In the genomic region with DNA sequence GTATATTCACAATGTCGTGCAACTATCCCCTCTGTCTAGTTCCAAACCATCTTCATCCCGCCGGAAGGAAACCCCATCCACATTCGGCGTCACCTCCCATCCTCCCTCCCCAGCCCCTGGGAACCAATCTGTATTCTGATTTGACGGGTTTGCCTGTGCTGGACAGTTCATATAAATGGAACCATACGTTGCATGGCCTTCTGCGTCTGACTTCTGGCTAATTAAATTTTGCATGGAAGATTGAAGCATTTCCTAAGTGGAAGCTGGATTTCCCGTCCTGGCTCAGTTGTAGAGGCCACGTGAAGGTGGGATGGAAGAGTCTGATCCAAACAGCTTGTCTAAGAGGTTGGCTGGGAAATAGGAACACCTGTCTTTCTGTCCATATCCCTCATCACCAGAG, we compare ENCODE assay signal across 1 cellular context.
TF ChIP-seq lines count a peak whose summit lies in the region.

No MANE protein-coding gene starts in this region.

TF ChIP-seq in SK-N-SH, 30 proteins besides CTCF, POLR2A, EP300 and RAD21 (continued from another document):
- TF ChIP-seq, protein P1, sequence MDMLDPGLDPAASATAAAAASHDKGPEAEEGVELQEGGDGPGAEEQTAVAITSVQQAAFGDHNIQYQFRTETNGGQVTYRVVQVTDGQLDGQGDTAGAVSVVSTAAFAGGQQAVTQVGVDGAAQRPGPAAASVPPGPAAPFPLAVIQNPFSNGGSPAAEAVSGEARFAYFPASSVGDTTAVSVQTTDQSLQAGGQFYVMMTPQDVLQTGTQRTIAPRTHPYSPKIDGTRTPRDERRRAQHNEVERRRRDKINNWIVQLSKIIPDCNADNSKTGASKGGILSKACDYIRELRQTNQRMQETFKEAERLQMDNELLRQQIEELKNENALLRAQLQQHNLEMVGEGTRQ (IDR thresholded peaks at IDR 0.05; ENCODE audit: borderline replicate concordance, low read depth, low read length) = no peak
- no peak for TF ChIP-seq FOSL2 (IDR thresholded peaks at IDR 0.05; ENCODE audit: borderline replicate concordance, low read depth)
- TF ChIP-seq, protein P2, sequence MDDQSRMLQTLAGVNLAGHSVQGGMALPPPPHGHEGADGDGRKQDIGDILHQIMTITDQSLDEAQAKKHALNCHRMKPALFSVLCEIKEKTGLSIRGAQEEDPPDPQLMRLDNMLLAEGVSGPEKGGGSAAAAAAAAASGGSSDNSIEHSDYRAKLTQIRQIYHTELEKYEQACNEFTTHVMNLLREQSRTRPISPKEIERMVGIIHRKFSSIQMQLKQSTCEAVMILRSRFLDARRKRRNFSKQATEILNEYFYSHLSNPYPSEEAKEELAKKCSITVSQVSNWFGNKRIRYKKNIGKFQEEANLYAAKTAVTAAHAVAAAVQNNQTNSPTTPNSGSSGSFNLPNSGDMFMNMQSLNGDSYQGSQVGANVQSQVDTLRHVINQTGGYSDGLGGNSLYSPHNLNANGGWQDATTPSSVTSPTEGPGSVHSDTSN (IDR thresholded peaks at IDR 0.05) = no peak
- 0 out of 2 replicates have a peak, but pooled peaks have one; percentile 23 for TF ChIP-seq RCOR1 (IDR thresholded peaks at IDR 0.05; ENCODE audit: low read length)
- no peak for TF ChIP-seq YY1 (IDR thresholded peaks at IDR 0.05; ENCODE audit: low read depth)
- TF ChIP-seq GATA2 (CRISPR knock-in tag; IDR thresholded peaks at IDR 0.05) = no peak
- no peak for TF ChIP-seq GABPA (IDR thresholded peaks at IDR 0.05; ENCODE audit: low read depth)
- TF ChIP-seq, protein P3, sequence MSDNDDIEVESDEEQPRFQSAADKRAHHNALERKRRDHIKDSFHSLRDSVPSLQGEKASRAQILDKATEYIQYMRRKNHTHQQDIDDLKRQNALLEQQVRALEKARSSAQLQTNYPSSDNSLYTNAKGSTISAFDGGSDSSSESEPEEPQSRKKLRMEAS (IDR thresholded peaks at IDR 0.05; ENCODE audit: low read depth) = no peak
- TF ChIP-seq RXRA (IDR thresholded peaks at IDR 0.05; ENCODE audit: borderline replicate concordance, low read depth) = no peak
- TF ChIP-seq ELF1 (IDR thresholded peaks at IDR 0.05) = no peak
- TF ChIP-seq JUND (IDR thresholded peaks at IDR 0.05) = no peak
- TF ChIP-seq POLR2AphosphoS5 (IDR thresholded peaks at IDR 0.05; ENCODE audit: low read depth, low read length) = no peak
- TF ChIP-seq TEAD4 (IDR thresholded peaks at IDR 0.05; ENCODE audit: borderline replicate concordance, insufficient read depth) = no peak
- TF ChIP-seq, protein P4, sequence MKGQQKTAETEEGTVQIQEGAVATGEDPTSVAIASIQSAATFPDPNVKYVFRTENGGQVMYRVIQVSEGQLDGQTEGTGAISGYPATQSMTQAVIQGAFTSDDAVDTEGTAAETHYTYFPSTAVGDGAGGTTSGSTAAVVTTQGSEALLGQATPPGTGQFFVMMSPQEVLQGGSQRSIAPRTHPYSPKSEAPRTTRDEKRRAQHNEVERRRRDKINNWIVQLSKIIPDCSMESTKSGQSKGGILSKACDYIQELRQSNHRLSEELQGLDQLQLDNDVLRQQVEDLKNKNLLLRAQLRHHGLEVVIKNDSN (IDR thresholded peaks at IDR 0.05; ENCODE audit: borderline replicate concordance, low read depth) = no peak
- no peak for TF ChIP-seq RFX5 (IDR thresholded peaks at IDR 0.05; ENCODE audit: low read length)
- no peak for TF ChIP-seq TAF1 (IDR thresholded peaks at IDR 0.05; ENCODE audit: borderline replicate concordance, low read depth, low read length)
- no peak for TF ChIP-seq EZH2phosphoT487 (IDR thresholded peaks at IDR 0.05; ENCODE audit: borderline replicate concordance, low read depth)
- TF ChIP-seq CHD2 (IDR thresholded peaks at IDR 0.05; ENCODE audit: low read length, partially characterized antibody) = peak; percentile 23
- no peak for TF ChIP-seq NRF1 (IDR thresholded peaks at IDR 0.05; ENCODE audit: low read depth, low read length)
- TF ChIP-seq NFIC (IDR thresholded peaks at IDR 0.05; ENCODE audit: borderline replicate concordance) = no peak
